9 cellular contexts compared by ENCODE assay signal in genomic region chr7:116692599-116693308, GRCh38. TPM values are rescaled to one million over a fixed set of nuclear protein-coding genes. Genes with fewer than 3 reads are reported as not detected.
DNase-seq lines count a peak whose midpoint lies in the region; ATAC-seq and TF ChIP-seq lines count a peak whose summit lies in the region.
"Had no signal": no experiment of that assay in that cellular context is flagged by ENCODE, and none has a peak within 500 bp of the region (broad histone marks: within the 10 kb centered on the region; RNA-seq: fewer than 3 reads in every experiment).

No MANE protein-coding gene starts in this region.

- H3K27me3 ChIP-seq in ascending aorta, result no peaks in the 10 kb centered on the region
- no peaks in the 10 kb centered on the region for H3K27me3 ChIP-seq in heart right ventricle

- H3K27me3 Mint-ChIP-seq in activated B cell treated with CpG ODN at 0.5 μM for 24 hours (peaks cover 29% of the 10 kb centered on the region), memory B cell (peaks cover 22% of the 10 kb centered on the region)

- TF ChIP-seq CTCF in activated B cell treated with CpG ODN at 0.5 μM for 24 hours (IDR thresholded peaks at IDR 0.05) (no peak), ascending aorta (IDR thresholded peaks at IDR 0.05) (no peak), heart right ventricle (IDR thresholded peaks at IDR 0.05) (no peak)

- no peak overlapping the region for H3K4me3 ChIP-seq in ascending aorta
- no peak overlapping the region for H3K4me3 ChIP-seq in heart right ventricle

- no peak overlapping the region for H3K27ac Mint-ChIP-seq in activated B cell treated with CpG ODN at 0.5 μM for 24 hours
- no peak overlapping the region for H3K27ac Mint-ChIP-seq in memory B cell

- POLR2A ChIA-PET in activated B cell treated with CpG ODN at 0.5 μM for 24 hours (lab: Charles Lee), result no interaction called here

- H3K9me3 ChIP-seq in ascending aorta (no peaks in the 10 kb centered on the region), heart right ventricle (no peaks in the 10 kb centered on the region)

- CTCF ChIA-PET in activated B cell treated with CpG ODN at 0.5 μM for 24 hours (lab: Charles Lee), result no interaction called here

- no peak for TF ChIP-seq RAD21 in Ishikawa (IDR thresholded peaks at IDR 0.05; ENCODE audit: low read depth)

- peak; percentile 62 for DNase-seq in CD1c-positive myeloid dendritic cell (ENCODE audit: extremely low spot score)
- no peak for DNase-seq in activated B cell treated with CpG ODN at 0.5 μM for 24 hours
- DNase-seq in memory B cell (ENCODE audit: low spot score in 2 of 2), result peak in 1 of 2 donors; percentile 24
- no peak for DNase-seq in COLO829 (ENCODE audit: low spot score)
- DNase-seq in NK-92 treated with Interleukin-12 subunit alpha and Interleukin-12 subunit beta, amount 100 ng/mL, for 24 hours (lab: John Stamatoyannopoulos, UW), result no peak
- DNase-seq in ascending aorta (ENCODE audit: low spot score in 2 of 2), result no peak
- no peak for DNase-seq in heart right ventricle
- DNase-seq: NCI-H526 had no signal

- H3K4me3 Mint-ChIP-seq in activated B cell treated with CpG ODN at 0.5 μM for 24 hours (peak overlapping the region; percentile 57), memory B cell (peak overlapping the region; percentile 74)

- peaks cover 21% of the 10 kb centered on the region for H3K4me1 Mint-ChIP-seq in activated B cell treated with CpG ODN at 0.5 μM for 24 hours
- peaks cover 10% of the 10 kb centered on the region for H3K4me1 Mint-ChIP-seq in memory B cell

- H3K4me1 ChIP-seq in ascending aorta, result peaks cover 0 to 9% of the 10 kb centered on the region in 2 donors
- peaks cover 0 to 25% (median 1%) of the 10 kb centered on the region in 9 donors for H3K4me1 ChIP-seq in heart right ventricle

- intact Hi-C loops in activated B cell treated with CpG ODN at 0.5 μM for 24 hours (cut with micrococcal nuclease), result loop anchor here (1.0 to 5.0 kb wide), 2 partner anchors 8 to 95 kb away; no protein-coding TSS in a partner anchor
- intact Hi-C loops in ascending aorta (cut with DNase I), result no loop called here
- intact Hi-C loops in heart right ventricle (cut with DNase I), result no loop called here

- WGBS in heart right ventricle, 2 donors, result 78 to 82% methylated on average over 3 of the region's 3 CpGs

- ATAC-seq in activated B cell treated with CpG ODN at 0.5 μM for 24 hours (ENCODE audit: low read depth) (peak; percentile 54), memory B cell (ENCODE audit: low read depth) (peak; percentile 95), heart right ventricle (no peak)

- no peak overlapping the region for H3K27ac ChIP-seq in ascending aorta
- H3K27ac ChIP-seq in heart right ventricle, result no peak overlapping the region

- no peaks in the 10 kb centered on the region for H3K36me3 Mint-ChIP-seq in activated B cell treated with CpG ODN at 0.5 μM for 24 hours (ENCODE audit: low read depth)
- H3K36me3 Mint-ChIP-seq in memory B cell, result no peaks in the 10 kb centered on the region

- H3K9me3 Mint-ChIP-seq in activated B cell treated with CpG ODN at 0.5 μM for 24 hours (no peaks in the 10 kb centered on the region), memory B cell (no peaks in the 10 kb centered on the region)

- TF ChIP-seq EP300 in Ishikawa (IDR thresholded peaks at IDR 0.05; ENCODE audit: borderline replicate concordance), result peak; percentile 46; the same call in 1 of the 2 replicates

- H3K36me3 ChIP-seq in ascending aorta (no peaks in the 10 kb centered on the region), heart right ventricle (peaks cover 0 to 6% (median 0%) of the 10 kb centered on the region in 9 donors)

TF ChIP-seq in Ishikawa, 13 proteins besides CTCF, POLR2A, EP300 and RAD21:
- TF ChIP-seq, protein P1, sequence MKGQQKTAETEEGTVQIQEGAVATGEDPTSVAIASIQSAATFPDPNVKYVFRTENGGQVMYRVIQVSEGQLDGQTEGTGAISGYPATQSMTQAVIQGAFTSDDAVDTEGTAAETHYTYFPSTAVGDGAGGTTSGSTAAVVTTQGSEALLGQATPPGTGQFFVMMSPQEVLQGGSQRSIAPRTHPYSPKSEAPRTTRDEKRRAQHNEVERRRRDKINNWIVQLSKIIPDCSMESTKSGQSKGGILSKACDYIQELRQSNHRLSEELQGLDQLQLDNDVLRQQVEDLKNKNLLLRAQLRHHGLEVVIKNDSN (IDR thresholded peaks at IDR 0.05), result no peak
- no peak for TF ChIP-seq TCF12 (IDR thresholded peaks at IDR 0.05; ENCODE audit: low read depth)
- TF ChIP-seq NFIC (IDR thresholded peaks at IDR 0.05), result 0 out of 2 replicates have a peak, but pooled peaks have one; percentile 27
- no peak for TF ChIP-seq TAF1 (IDR thresholded peaks at IDR 0.05; ENCODE audit: low read depth)
- no peak for TF ChIP-seq FOXM1 (IDR thresholded peaks at IDR 0.05; ENCODE audit: borderline replicate concordance, low read depth)

RNA-seq across cellular contexts. Expression of gene MET, which starts 20.8 kb away (rescaled TPM):
- total RNA-seq in activated B cell treated with CpG ODN at 0.5 μM for 24 hours, result 1.1 and 1.5 TPM in 2 replicates
- 29.5 TPM for total RNA-seq in ascending aorta
- 10 to 100 TPM; 11.0 to 23.3 (median 15.6) TPM for total RNA-seq in heart right ventricle
- 1 to 10 TPM; 3.1 to 4.7 TPM for polyA plus RNA-seq in heart right ventricle

Comparison
In these comparisons a context has a peak if more than half of its experiments do, and no peak if none do; other contexts are left out.
1. ATAC-seq: peak in activated B cell treated with CpG ODN at 0.5 μM for 24 hours (single experiment) and memory B cell (single experiment); none in heart right ventricle (0 of 8).